ENCODE assay signal across 8 cellular contexts in the genomic region with DNA sequence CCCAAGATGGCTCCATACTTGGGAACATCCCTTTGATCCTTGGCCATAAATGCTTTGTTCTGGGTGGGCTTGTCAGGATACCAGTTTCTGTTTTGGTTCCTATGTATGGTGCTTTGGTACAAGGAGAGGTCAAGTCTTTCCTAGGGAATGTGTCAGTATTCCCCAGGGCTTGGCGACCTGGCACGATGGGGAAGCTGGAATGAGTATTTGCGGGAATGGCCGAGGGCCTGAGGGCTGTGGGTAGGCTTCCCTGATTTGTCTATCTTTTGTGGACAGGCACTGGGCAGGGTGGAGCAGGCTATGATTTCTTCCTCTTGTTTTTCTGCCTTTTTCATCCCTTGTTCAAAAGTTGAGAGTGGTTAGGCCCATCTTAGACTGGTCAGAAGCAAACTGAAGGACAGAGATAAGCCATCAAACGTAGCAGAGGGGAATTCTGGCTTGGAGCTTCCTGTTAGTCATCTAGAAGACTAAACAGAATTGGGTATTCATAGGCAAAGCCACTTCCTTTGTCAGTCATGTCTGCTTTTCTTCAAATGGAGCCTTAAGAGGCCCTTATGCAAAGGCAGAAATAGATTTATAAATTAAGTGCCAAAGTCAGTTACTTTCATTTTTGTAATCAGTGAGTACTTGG. TPM values are rescaled to one million over a fixed set of nuclear protein-coding genes. Genes with fewer than 3 reads are reported as not detected.
DNase-seq lines count a peak whose midpoint lies in the region; ATAC-seq, FAIRE-seq and TF ChIP-seq lines count a peak whose summit lies in the region.

No MANE protein-coding gene starts in this region.

- no peak overlapping the region for H3K4me3 Mint-ChIP-seq in nephron progenitor cell

- no peak for TF ChIP-seq EP300 in upper lobe of left lung (IDR thresholded peaks at IDR 0.05)

- H3K27me3 ChIP-seq in upper lobe of left lung, result no peaks in the 10 kb centered on the region

- peak; percentile 37 for DNase-seq in AG08396 (ENCODE audit: low spot score)
- no peak for DNase-seq in nephron progenitor cell
- no peak for DNase-seq in urothelium cell line (ENCODE audit: low spot score)
- no peak for DNase-seq in upper lobe of left lung
- no peak for DNase-seq in pons (ENCODE audit: low spot score)

- H3K4me3 ChIP-seq in WI38 (ENCODE audit: low read depth, low read length) (peak overlapping the region; percentile 20), upper lobe of left lung (no peak overlapping the region)

- ATAC-seq in GM18907 (IDR thresholded peaks at IDR 0.05; ENCODE audit: unreplicated experiment), result peak; percentile 73
- ATAC-seq in HG03108 (IDR thresholded peaks at IDR 0.05; ENCODE audit: unreplicated experiment), result peak; percentile 43
- no peak for ATAC-seq in upper lobe of left lung (ENCODE audit: low FRiP score in 2 of 2)

- peaks cover 17% of the 10 kb centered on the region for H3K27me3 Mint-ChIP-seq in nephron progenitor cell (ENCODE audit: low read depth, poor library complexity)

- H3K4me1 ChIP-seq in upper lobe of left lung, result peaks cover 0 to 41% (median 28%) of the 10 kb centered on the region in 4 donors

- TF ChIP-seq CTCF in WI38 (IDR thresholded peaks at IDR 0.05; ENCODE audit: low read depth, low read length), result no peak
- TF ChIP-seq CTCF in nephron progenitor cell (IDR thresholded peaks at IDR 0.05), result no peak
- TF ChIP-seq CTCF in upper lobe of left lung (IDR thresholded peaks at IDR 0.05), result no peak

- FAIRE-seq in urothelium cell line (lab: Jason Lieb, UNC), result no peak

- H3K36me3 ChIP-seq in upper lobe of left lung, result no peaks in the 10 kb centered on the region

- no peak for TF ChIP-seq POLR2A in upper lobe of left lung (IDR thresholded peaks at IDR 0.05)

- H3K27ac Mint-ChIP-seq in nephron progenitor cell, result peak overlapping the region; percentile 49

- 62 to 64% methylated on average over 5 of the region's 5 CpGs for WGBS in upper lobe of left lung, 2 donors

- peak overlapping the region in 2 of 4 donors; percentile 8 to 52 for H3K27ac ChIP-seq in upper lobe of left lung

- H3K9me3 Mint-ChIP-seq in nephron progenitor cell, result no peaks in the 10 kb centered on the region

- no peaks in the 10 kb centered on the region for H3K9me3 ChIP-seq in upper lobe of left lung

- H3K36me3 Mint-ChIP-seq in nephron progenitor cell (ENCODE audit: low read depth), result no peaks in the 10 kb centered on the region

- H3K4me1 Mint-ChIP-seq in nephron progenitor cell, result peaks cover 21% of the 10 kb centered on the region

RNA-seq across cellular contexts. Expression of gene DOCK2, which starts 13.7 kb away (rescaled TPM):
- 100 to 1,000 TPM in 1 of 6 donors, 10 to 100 TPM in 5; 46.7 to 150 (median 73.8) TPM for total RNA-seq in upper lobe of left lung

Comparison
In these comparisons a context has a peak if more than half of its experiments do, and no peak if none do; other contexts are left out.
1. ATAC-seq: peak in GM18907 (single experiment) and HG03108 (single experiment); none in upper lobe of left lung (0 of 2).